2 cellular contexts compared by ENCODE assay signal in genomic region chr6:148572676-148573335, GRCh38.
TF ChIP-seq lines count a peak whose summit lies in the region.

No MANE protein-coding gene starts in this region.

TF ChIP-seq in GM12878, 131 proteins besides CTCF, POLR2A, EP300 and RAD21 (continued from another document):
- TF ChIP-seq CEBPZ (IDR thresholded peaks at IDR 0.05; ENCODE audit: low read depth, low read length) (no peak), YY1 (IDR thresholded peaks at IDR 0.05; ENCODE audit: low read depth, low read length) (no peak), ZZZ3 (IDR thresholded peaks at IDR 0.05; ENCODE audit: control insufficient read depth, insufficient read length, low read depth) (no peak), REST (IDR thresholded peaks at IDR 0.05; ENCODE audit: low read depth, low read length) (no peak), RCOR1 (conservative IDR thresholded peaks at IDR 0.05; ENCODE audit: low read depth, low read length) (no peak), IKZF1 (conservative IDR thresholded peaks at IDR 0.05) (no peak), SKIL (IDR thresholded peaks at IDR 0.05; ENCODE audit: low read depth, poor library complexity, severe bottlenecking) (no peak), POU2F2 (IDR thresholded peaks at IDR 0.05; ENCODE audit: borderline replicate concordance, low read depth, low read length) (no peak), ZNF207 (IDR thresholded peaks at IDR 0.05; ENCODE audit: borderline replicate concordance) (no peak), SMARCA5 (IDR thresholded peaks at IDR 0.05) (no peak), SRF (IDR thresholded peaks at IDR 0.05; ENCODE audit: low read depth in 2 of 2, low read length in 2 of 2) (no peak), KLF5 (IDR thresholded peaks at IDR 0.05; ENCODE audit: partially characterized antibody) (no peak)

TF ChIP-seq in SK-N-SH treated with all-trans-retinoic acid at 6 μM for 48 hours, 23 proteins besides CTCF, POLR2A, EP300 and RAD21 (continued from another document):
- no peak for TF ChIP-seq TSHZ2 (CRISPR knock-in tag; IDR thresholded peaks at IDR 0.05)
- TF ChIP-seq TCF4 (CRISPR knock-in tag; IDR thresholded peaks at IDR 0.05; ENCODE audit: borderline replicate concordance), result no peak
- TF ChIP-seq POU6F1 (CRISPR knock-in tag; IDR thresholded peaks at IDR 0.05; ENCODE audit: borderline replicate concordance, low read depth), result no peak
- no peak for TF ChIP-seq BACH2 (CRISPR knock-in tag; IDR thresholded peaks at IDR 0.05; ENCODE audit: borderline replicate concordance)
- TF ChIP-seq GLIS3 (CRISPR knock-in tag; IDR thresholded peaks at IDR 0.05), result no peak
- no peak for TF ChIP-seq CREB5 (CRISPR knock-in tag; IDR thresholded peaks at IDR 0.05; ENCODE audit: low read depth)
- no peak for TF ChIP-seq ZFP30 (CRISPR knock-in tag; IDR thresholded peaks at IDR 0.05)
TF ChIP-seq in SK-N-SH treated with all-trans-retinoic acid at 6 μM for 48 hours: peak in this region for 0.
